23 cellular contexts compared by ENCODE assay signal in genomic region chr10:131056091-131056490, GRCh38.
"Had no signal": no experiment of that assay in that cellular context is flagged by ENCODE, and none has a peak within 500 bp of the region (broad histone marks: within the 10 kb centered on the region; RNA-seq: fewer than 3 reads in every experiment).

No MANE protein-coding gene starts in this region.

- H3K9me3 ChIP-seq: esophagus squamous epithelium, gastrocnemius medialis had no signal

- H3K27me3 Mint-ChIP-seq: dendritic cell treated with granulocyte-macrophage colony-stimulating factor and Interleukin-4, amounts not matched to agents 40 ng/mL and 50 ng/mL, for 4 days; effector memory CD8-positive, alpha-beta T cell; naive B cell had no signal

- H3K36me3 ChIP-seq: esophagus squamous epithelium, gastrocnemius medialis, heart right ventricle, left lung, lower lobe of right lung had no signal

- H3K36me3 Mint-ChIP-seq: mesothelial cell of epicardium, naive B cell had no signal

- H3K4me1 Mint-ChIP-seq: mesothelial cell of epicardium, naive B cell had no signal

- H3K4me1 ChIP-seq: esophagus squamous epithelium, gastrocnemius medialis, heart right ventricle, left lung, lower lobe of right lung had no signal

- H3K27me3 ChIP-seq: gastrocnemius medialis had no signal

- DNase-seq: cortex of kidney; effector CD8-positive, alpha-beta T cell; effector memory CD8-positive, alpha-beta T cell; endodermal cell; erythroblast; esophagus squamous epithelium; foreskin fibroblast; foreskin melanocyte; gastrocnemius medialis; glutamatergic neuron; heart right ventricle; hippocampal formation; left colon; left lung; left ventricle myocardium superior; lower lobe of right lung; mesenchymal stem cell; mucosa of descending colon; naive B cell had no signal

- H3K4me3 Mint-ChIP-seq: dendritic cell treated with granulocyte-macrophage colony-stimulating factor and Interleukin-4, amounts not matched to agents 40 ng/mL and 50 ng/mL, for 4 days; effector memory CD8-positive, alpha-beta T cell; endodermal cell; mesothelial cell of epicardium; naive B cell had no signal

- ATAC-seq: effector memory CD8-positive, alpha-beta T cell; esophagus mucosa; gastrocnemius medialis; heart right ventricle; left colon; left lung; left ventricle myocardium superior; lower lobe of right lung; mucosa of descending colon had no signal

- H3K4me3 ChIP-seq: esophagus squamous epithelium, gastrocnemius medialis, heart right ventricle, left lung, lower lobe of right lung, mucosa of descending colon had no signal

- H3K27ac ChIP-seq: epithelial cell of prostate, esophagus squamous epithelium, gastrocnemius medialis, heart right ventricle, left lung, lower lobe of right lung had no signal

- H3K27ac Mint-ChIP-seq: dendritic cell treated with granulocyte-macrophage colony-stimulating factor and Interleukin-4, amounts not matched to agents 40 ng/mL and 50 ng/mL, for 4 days; effector memory CD8-positive, alpha-beta T cell; endodermal cell; mesothelial cell of epicardium had no signal
